Comparison of ENCODE assay signal across 18 cellular contexts in genomic region chr2:40103163-40103562, GRCh38.
DNase-seq lines count a peak whose midpoint lies in the region; ATAC-seq, FAIRE-seq and TF ChIP-seq lines count a peak whose summit lies in the region.
"Had no signal": no experiment of that assay in that cellular context is flagged by ENCODE, and none has a peak within 500 bp of the region (broad histone marks: within the 10 kb centered on the region; RNA-seq: fewer than 3 reads in every experiment).

No MANE protein-coding gene starts in this region.

- no peaks in the 10 kb centered on the region for H4K20me1 ChIP-seq in hepatocyte (ENCODE audit: insufficient read depth, poor library complexity, severe bottlenecking)

- H3K9me2 ChIP-seq in hepatocyte (replicated peaks; ENCODE audit: insufficient read depth), result no peaks in the 10 kb centered on the region

- DNase-seq in AG04449 (ENCODE audit: low read depth, low spot score) (peak; percentile 85), H54 (ENCODE audit: insufficient read length, low spot score) (no peak), amniotic epithelial cell (ENCODE audit: low read depth) (peak; percentile 83), hepatocyte (ENCODE audit: low spot score) (no peak), uterus (no peak), GM13977 (ENCODE audit: low spot score) (no peak), pons (ENCODE audit: low spot score) (no peak)
- DNase-seq: activated T-cell treated with anti-CD3 and anti-CD28 coated beads, Interleukin-2, amount 50 U/mL, for 72 hours; C1 segment of cervical spinal cord; GDM1; naive B cell; NCI-H1092; NCI-H510A treated with DMSO at 0.1 percent for 48 hours had no signal

- intact Hi-C loops in uterus (cut with DNase I; ENCODE audit: low total_unique reads), result no loop called here

- H3K79me2 ChIP-seq in hepatocyte, result no peaks in the 10 kb centered on the region

- ATAC-seq in HG03432 (IDR thresholded peaks at IDR 0.05; ENCODE audit: unreplicated experiment), result no peak
- ATAC-seq: activated CD4-positive, CD25-positive, alpha-beta regulatory T cell treated with anti-CD3 and anti-CD28 coated beads, Interleukin-2, amount 50 U/mL, for 24 hours; activated T-cell treated with anti-CD3 and anti-CD28 coated beads, Interleukin-2, amount 50 U/mL, for 72 hours; stimulated activated memory B cell treated with anti-CD40 and anti-IgM and Interleukin-4, amounts not matched to agents 10 μg/mL and 1 μg/mL and 100 μg/mL, for 72 hours had no signal

- CTCF ChIA-PET in AG04449 (lab: Yijun Ruan, JAX), result interaction anchor here (1.4 to 1.6 kb wide), 2 partner anchors 13 to 190 kb away, joined by 4 to 6 read pairs; no protein-coding TSS in a partner anchor

- no peaks in the 10 kb centered on the region for H3K9me3 ChIP-seq in hepatocyte (ENCODE audit: low read depth)
- no peaks in the 10 kb centered on the region for H3K9me3 ChIP-seq in uterus

- WGBS in hepatocyte (ENCODE audit: low lambda C conversion rate, missing lambda C conversion rate), result 60% methylated on average over 3 of the region's 3 CpGs

- H3K27me3 ChIP-seq in hepatocyte (no peaks in the 10 kb centered on the region), uterus (no peaks in the 10 kb centered on the region)

- H3K27ac ChIP-seq in hepatocyte (peak overlapping the region; percentile 12), uterus (no peak overlapping the region)
- H3K27ac ChIP-seq: SK-N-MC had no signal

- H3K4me1 ChIP-seq in hepatocyte (ENCODE audit: insufficient read depth) (no peaks in the 10 kb centered on the region), uterus (no peaks in the 10 kb centered on the region)

- peak; percentile 20 for FAIRE-seq in H54 (lab: Jason Lieb, UNC)
- FAIRE-seq: islet of Langerhans had no signal

- no peak for TF ChIP-seq POLR2A in H54 (IDR thresholded peaks at IDR 0.05; ENCODE audit: low read depth, low read length)
- TF ChIP-seq POLR2A in uterus (IDR thresholded peaks at IDR 0.05), result no peak

- no peak overlapping the region for H2AFZ ChIP-seq in hepatocyte

- in situ Hi-C loops in GM13977 (cut with MboI; ENCODE audit: low pct_unique_long_range_greater_than_20kb, low sequenced_read_pairs, unreplicated experiment), result no loop called here

- H3K36me3 ChIP-seq in hepatocyte (replicated peaks; ENCODE audit: insufficient read depth, low read depth), result no peaks in the 10 kb centered on the region
- H3K36me3 ChIP-seq in uterus, result no peaks in the 10 kb centered on the region

- TF ChIP-seq CTCF in AG04449 (IDR thresholded peaks at IDR 0.05; ENCODE audit: insufficient read depth, low read length, missing control alignments) (no peak), hepatocyte (IDR thresholded peaks at IDR 0.05; ENCODE audit: poor library complexity) (no peak), uterus (IDR thresholded peaks at IDR 0.05) (no peak), GM13977 (IDR thresholded peaks at IDR 0.05; ENCODE audit: extremely low read depth, insufficient read depth, missing control alignments) (no peak)

- H3K4me3 ChIP-seq in AG04449 (ENCODE audit: low read depth, low read length) (no peak overlapping the region), hepatocyte (no peak overlapping the region), uterus (no peak overlapping the region)
- H3K4me3 ChIP-seq: SK-N-MC had no signal

- H3K4me2 ChIP-seq in hepatocyte, result no peak overlapping the region

- POLR2A ChIA-PET in AG04449 (lab: Yijun Ruan, JAX), result interaction anchor here (0.6 to 1.3 kb wide), 5 partner anchors 25 to 348 kb away, joined by 3 to 4 read pairs (median 3); no protein-coding TSS in a partner anchor

Comparison
In these comparisons a context has a peak if more than half of its experiments do, and no peak if none do; other contexts are left out.
1. DNase-seq: peak in AG04449 (single experiment) and amniotic epithelial cell (single experiment); none in H54 (single experiment), hepatocyte (single experiment), uterus (0 of 2), GM13977 (single experiment) and pons (single experiment).